In genomic region chr6:30103630-30104179, GRCh38 we compare ENCODE assay signal across 8 cellular contexts. TPM values are rescaled to one million over a fixed set of nuclear protein-coding genes. Genes with fewer than 3 reads are reported as not detected.
DNase-seq lines count a peak whose midpoint lies in the region; ATAC-seq and TF ChIP-seq lines count a peak whose summit lies in the region.

No MANE protein-coding gene starts in this region.

- intact Hi-C loops in activated CD4-positive, alpha-beta T cell treated with anti-CD3 and anti-CD28 coated beads, Interleukin-2, amount 10 ng/mL, durations not matched to agents 24 days and 14 days (cut with micrococcal nuclease) = loop anchor here (1.0 to 5.0 kb wide), 7 partner anchors 27 to 349 kb away; partner anchors contain the start of gene PPP1R11
- intact Hi-C loops in activated CD8-positive, alpha-beta T cell treated with anti-CD3 and anti-CD28 coated beads for 36 hours (cut with micrococcal nuclease) = loop anchor here (1.0 to 2.0 kb wide), 2 partner anchors 28 to 67 kb away; no protein-coding TSS in a partner anchor

- H3K4me3 Mint-ChIP-seq in activated CD4-positive, alpha-beta T cell treated with anti-CD3 and anti-CD28 coated beads, Interleukin-2, amount 10 ng/mL, durations not matched to agents 24 days and 14 days = peak overlapping the region; percentile 86
- peak overlapping the region; percentile 75 for H3K4me3 Mint-ChIP-seq in activated CD8-positive, alpha-beta T cell treated with anti-CD3 and anti-CD28 coated beads for 36 hours
- peak overlapping the region; percentile 85 to 93 (median 87) for H3K4me3 Mint-ChIP-seq in immature natural killer cell
- H3K4me3 Mint-ChIP-seq in stimulated activated naive CD8-positive, alpha-beta T cell treated with anti-CD3 and anti-CD28 coated beads, Interleukin-15, amount 100 ng/mL, for 72 hours = peak overlapping the region; percentile 77 to 90

- POLR2A ChIA-PET in activated CD8-positive, alpha-beta T cell treated with anti-CD3 and anti-CD28 coated beads for 36 hours (lab: Charles Lee) = interaction anchor here (0.6 to 3.3 kb wide), 7 partner anchors 16 to 316 kb away, joined by 3 to 16 read pairs (median 4); no protein-coding TSS in a partner anchor

- peaks cover 55% of the 10 kb centered on the region for H3K27me3 Mint-ChIP-seq in activated CD4-positive, alpha-beta T cell treated with anti-CD3 and anti-CD28 coated beads, Interleukin-2, amount 10 ng/mL, durations not matched to agents 24 days and 14 days
- H3K27me3 Mint-ChIP-seq in activated CD8-positive, alpha-beta T cell treated with anti-CD3 and anti-CD28 coated beads for 36 hours = peaks cover 50% of the 10 kb centered on the region
- H3K27me3 Mint-ChIP-seq in immature natural killer cell (ENCODE audit: low read depth in 3 of 3) = peaks cover 17 to 40% (median 29%) of the 10 kb centered on the region in 3 donors
- peaks cover 84% of the 10 kb centered on the region for H3K27me3 Mint-ChIP-seq in stimulated activated naive CD8-positive, alpha-beta T cell treated with anti-CD3 and anti-CD28 coated beads, Interleukin-15, amount 100 ng/mL, for 72 hours

- H3K9me3 Mint-ChIP-seq in activated CD4-positive, alpha-beta T cell treated with anti-CD3 and anti-CD28 coated beads, Interleukin-2, amount 10 ng/mL, durations not matched to agents 24 days and 14 days = no peaks in the 10 kb centered on the region
- H3K9me3 Mint-ChIP-seq in activated CD8-positive, alpha-beta T cell treated with anti-CD3 and anti-CD28 coated beads for 36 hours = no peaks in the 10 kb centered on the region
- no peaks in the 10 kb centered on the region for H3K9me3 Mint-ChIP-seq in immature natural killer cell
- no peaks in the 10 kb centered on the region for H3K9me3 Mint-ChIP-seq in stimulated activated naive CD8-positive, alpha-beta T cell treated with anti-CD3 and anti-CD28 coated beads, Interleukin-15, amount 100 ng/mL, for 72 hours

- no peak for TF ChIP-seq CTCF in activated CD8-positive, alpha-beta T cell treated with anti-CD3 and anti-CD28 coated beads for 36 hours (IDR thresholded peaks at IDR 0.05)

- H3K36me3 Mint-ChIP-seq in activated CD4-positive, alpha-beta T cell treated with anti-CD3 and anti-CD28 coated beads, Interleukin-2, amount 10 ng/mL, durations not matched to agents 24 days and 14 days (ENCODE audit: low read depth) = no peaks in the 10 kb centered on the region
- no peaks in the 10 kb centered on the region for H3K36me3 Mint-ChIP-seq in activated CD8-positive, alpha-beta T cell treated with anti-CD3 and anti-CD28 coated beads for 36 hours (ENCODE audit: low read depth)
- H3K36me3 Mint-ChIP-seq in immature natural killer cell = no peaks in the 10 kb centered on the region

- CTCF ChIA-PET in activated CD8-positive, alpha-beta T cell treated with anti-CD3 and anti-CD28 coated beads for 36 hours (lab: Charles Lee) = interaction anchor here (0.6 to 8.9 kb wide), 38 partner anchors 8 to 450 kb away, joined by 3 to 324 read pairs (median 5); partner anchors contain the start of genes POLR1H, PPP1R11, RNF39 and TRIM26

- H3K4me1 Mint-ChIP-seq in activated CD4-positive, alpha-beta T cell treated with anti-CD3 and anti-CD28 coated beads, Interleukin-2, amount 10 ng/mL, durations not matched to agents 24 days and 14 days = peaks cover 26% of the 10 kb centered on the region
- peaks cover 32% of the 10 kb centered on the region for H3K4me1 Mint-ChIP-seq in activated CD8-positive, alpha-beta T cell treated with anti-CD3 and anti-CD28 coated beads for 36 hours (ENCODE audit: low read depth)
- H3K4me1 Mint-ChIP-seq in immature natural killer cell = peaks cover 36 to 42% of the 10 kb centered on the region in 2 donors
- peaks cover 52% of the 10 kb centered on the region for H3K4me1 Mint-ChIP-seq in stimulated activated naive CD8-positive, alpha-beta T cell treated with anti-CD3 and anti-CD28 coated beads, Interleukin-15, amount 100 ng/mL, for 72 hours

- no peak for DNase-seq in activated CD4-positive, alpha-beta T cell treated with anti-CD3 and anti-CD28 coated beads, Interleukin-2, amount 10 ng/mL, durations not matched to agents 24 days and 14 days
- no peak for DNase-seq in activated CD4-positive, alpha-beta T cell treated with anti-CD3 and anti-CD28 coated beads, Interleukin-2, amount 50 U/mL, for 48 hours
- no peak for DNase-seq in activated CD8-positive, alpha-beta T cell treated with anti-CD3 and anti-CD28 coated beads for 36 hours
- DNase-seq in immature natural killer cell (no peak), NCI-H446 treated with DMSO at 0.1 percent for 48 hours (lab: John Stamatoyannopoulos, UW) (no peak)
- DNase-seq in stimulated activated naive CD8-positive, alpha-beta T cell treated with anti-CD3 and anti-CD28 coated beads, Interleukin-15, amount 100 ng/mL, for 72 hours = no peak

- no peak for ATAC-seq in activated CD8-positive, alpha-beta T cell treated with anti-CD3 and anti-CD28 coated beads for 36 hours
- ATAC-seq in stimulated activated naive CD8-positive, alpha-beta T cell treated with anti-CD3 and anti-CD28 coated beads, Interleukin-15, amount 100 ng/mL, for 72 hours = no peak
- ATAC-seq in GM21526 (IDR thresholded peaks at IDR 0.05; ENCODE audit: low FRiP score, unreplicated experiment) (no peak), HG02973 (IDR thresholded peaks at IDR 0.05; ENCODE audit: unreplicated experiment) (no peak)

- H3K27ac Mint-ChIP-seq in activated CD4-positive, alpha-beta T cell treated with anti-CD3 and anti-CD28 coated beads, Interleukin-2, amount 10 ng/mL, durations not matched to agents 24 days and 14 days = no peak overlapping the region
- no peak overlapping the region for H3K27ac Mint-ChIP-seq in activated CD8-positive, alpha-beta T cell treated with anti-CD3 and anti-CD28 coated beads for 36 hours
- H3K27ac Mint-ChIP-seq in immature natural killer cell = peak overlapping the region in 4 of 6 donors; percentile 23 to 88 (median 54)
- H3K27ac Mint-ChIP-seq in stimulated activated naive CD8-positive, alpha-beta T cell treated with anti-CD3 and anti-CD28 coated beads, Interleukin-15, amount 100 ng/mL, for 72 hours = peak overlapping the region in 1 of 2 donors; percentile 68

RNA-seq across cellular contexts. Expression of gene TRIM31, which starts 9.2 kb away (rescaled TPM):
- total RNA-seq in activated CD4-positive, alpha-beta T cell treated with anti-CD3 and anti-CD28 coated beads, Interleukin-2, amount 10 ng/mL, durations not matched to agents 24 days and 14 days = 0.09 TPM in 1 of 2 replicates, not detected in the other
- total RNA-seq in activated CD8-positive, alpha-beta T cell treated with anti-CD3 and anti-CD28 coated beads for 36 hours = not detected
- polyA plus RNA-seq in immature natural killer cell = not detected

RNA-seq across cellular contexts. Expression of gene RNF39, which starts 28.1 kb away (rescaled TPM):
- not detected in 2 replicates for total RNA-seq in activated CD4-positive, alpha-beta T cell treated with anti-CD3 and anti-CD28 coated beads, Interleukin-2, amount 10 ng/mL, durations not matched to agents 24 days and 14 days
- not detected for total RNA-seq in activated CD8-positive, alpha-beta T cell treated with anti-CD3 and anti-CD28 coated beads for 36 hours
- polyA plus RNA-seq in immature natural killer cell = not detected

RNA-seq across cellular contexts. Expression of gene TRIM40, which starts 32.2 kb away (rescaled TPM):
- not detected in 2 replicates for total RNA-seq in activated CD4-positive, alpha-beta T cell treated with anti-CD3 and anti-CD28 coated beads, Interleukin-2, amount 10 ng/mL, durations not matched to agents 24 days and 14 days
- not detected for total RNA-seq in activated CD8-positive, alpha-beta T cell treated with anti-CD3 and anti-CD28 coated beads for 36 hours
- not detected for polyA plus RNA-seq in immature natural killer cell

RNA-seq across cellular contexts. Expression of gene PPP1R11, which starts 36.7 kb away (rescaled TPM):
- 60.9 and 61.1 TPM in 2 replicates for total RNA-seq in activated CD4-positive, alpha-beta T cell treated with anti-CD3 and anti-CD28 coated beads, Interleukin-2, amount 10 ng/mL, durations not matched to agents 24 days and 14 days
- total RNA-seq in activated CD8-positive, alpha-beta T cell treated with anti-CD3 and anti-CD28 coated beads for 36 hours = 10 to 100 TPM; 33.8 to 34.1 TPM
- polyA plus RNA-seq in immature natural killer cell = 100 to 1,000 TPM in 1 of 3 donors, 10 to 100 TPM in 2; 72.9 to 129 (median 98.8) TPM

RNA-seq across cellular contexts. Expression of gene POLR1H, which starts 42.6 kb away (rescaled TPM):
- 85.6 and 87.0 TPM in 2 replicates for total RNA-seq in activated CD4-positive, alpha-beta T cell treated with anti-CD3 and anti-CD28 coated beads, Interleukin-2, amount 10 ng/mL, durations not matched to agents 24 days and 14 days
- total RNA-seq in activated CD8-positive, alpha-beta T cell treated with anti-CD3 and anti-CD28 coated beads for 36 hours = 10 to 100 TPM; 53.0 to 58.1 TPM
- polyA plus RNA-seq in immature natural killer cell = 100 to 1,000 TPM in 1 of 3 donors, 10 to 100 TPM in 2; 68.8 to 114 (median 87.2) TPM

Comparison
In these comparisons a context has a peak if more than half of its experiments do, and no peak if none do; other contexts are left out.
1. H3K27ac Mint-ChIP-seq: peak in immature natural killer cell (4 of 6); none in activated CD4-positive, alpha-beta T cell treated with anti-CD3 and anti-CD28 coated beads, Interleukin-2, amount 10 ng/mL, durations not matched to agents 24 days and 14 days (single experiment) and activated CD8-positive, alpha-beta T cell treated with anti-CD3 and anti-CD28 coated beads for 36 hours (single experiment).
2. Peak in every context shown above with its lines, with median percentiles within 50 percentile points of each other: H3K4me3 Mint-ChIP-seq.